ENCODE assay signal across 14 cellular contexts in the genomic region with DNA sequence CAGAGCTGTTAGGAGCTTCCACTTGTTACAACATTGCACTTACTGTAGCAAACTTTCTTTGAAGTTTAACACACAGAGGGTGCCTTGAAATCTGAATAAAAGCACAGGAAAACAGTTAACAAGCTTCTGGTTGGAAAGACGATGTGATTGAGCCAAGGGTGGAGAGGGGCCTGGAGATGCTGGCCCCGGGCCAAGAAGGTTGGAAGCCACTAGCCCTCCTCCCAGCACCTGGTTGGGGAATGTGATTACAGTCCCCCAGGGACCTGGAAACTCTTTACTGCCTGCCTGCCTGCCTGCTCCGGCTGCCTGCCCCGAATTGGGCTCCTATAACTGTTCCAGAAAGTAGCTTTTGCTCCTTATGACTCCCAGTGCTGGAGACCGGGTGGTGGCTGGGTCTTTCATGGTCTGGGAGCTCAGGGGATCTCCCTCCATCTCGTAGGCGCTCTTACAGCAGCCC. TPM values are rescaled to one million over a fixed set of nuclear protein-coding genes. Genes with fewer than 3 reads are reported as not detected.
DNase-seq lines count a peak whose midpoint lies in the region; ATAC-seq, FAIRE-seq and TF ChIP-seq lines count a peak whose summit lies in the region.
"Had no signal": no experiment of that assay in that cellular context is flagged by ENCODE, and none has a peak within 500 bp of the region (broad histone marks: within the 10 kb centered on the region; RNA-seq: fewer than 3 reads in every experiment).

No MANE protein-coding gene starts in this region.

- TF ChIP-seq POLR2A in A549 (IDR thresholded peaks at IDR 0.05; ENCODE audit: low read length) (no peak), sigmoid colon (IDR thresholded peaks at IDR 0.05) (no peak)

- CTCF ChIA-PET in A549 (lab: Yijun Ruan, JAX): interaction anchor here (0.6 to 1.8 kb wide), 3 partner anchors 81 to 529 kb away, joined by 3 to 5 read pairs (median 4); no protein-coding TSS in a partner anchor

- peak in 1 of 2 experiments; percentile 82 for DNase-seq in A549 (ENCODE audit: low read depth in 1 of 2, low spot score in 1 of 2)
- peak; percentile 6 for DNase-seq in Jurkat, Clone E6-1 (ENCODE audit: low read depth, low spot score)
- peak; percentile 95 for DNase-seq in NCI-H82 (lab: John Stamatoyannopoulos, UW)
- DNase-seq in hepatocyte (ENCODE audit: low spot score): peak; percentile 38
- DNase-seq in sigmoid colon: no peak
- no peak for DNase-seq in activated CD4-positive, alpha-beta T cell treated with anti-CD3 and anti-CD28 coated beads for 1 hour
- DNase-seq: activated effector memory CD4-positive, alpha-beta T cell treated with anti-CD3 and anti-CD28 coated beads, Interleukin-2, amount 50 U/mL, for 16 hours; cortex of kidney; stimulated activated CD4-positive, alpha-beta T cell treated with anti-CD3 and anti-CD28 coated beads, Interleukin-12 subunit alpha, Interleukin-12 subunit beta, amount 100 ng/mL, for 4 hours had no signal

- no peak for TF ChIP-seq EP300 in A549 (IDR thresholded peaks at IDR 0.05)
- no peak for TF ChIP-seq EP300 in sigmoid colon (IDR thresholded peaks at IDR 0.05)

- no peak for FAIRE-seq in A549 (lab: Jason Lieb, UNC)
- FAIRE-seq: GM19239, HTR-8/SVneo had no signal

- H3K9me3 ChIP-seq in A549 (no peaks in the 10 kb centered on the region), hepatocyte (ENCODE audit: low read depth) (no peaks in the 10 kb centered on the region), sigmoid colon (no peaks in the 10 kb centered on the region)

- peak overlapping the region; percentile 76 for H3K4me2 ChIP-seq in A549
- H3K4me2 ChIP-seq in hepatocyte: peak overlapping the region; percentile 21

- POLR2A ChIA-PET in A549 (lab: Yijun Ruan, JAX): interaction anchor here (0.8 to 2.3 kb wide), 5 partner anchors 13 to 136 kb away, joined by 3 to 13 read pairs (median 6); no protein-coding TSS in a partner anchor

- no peaks in the 10 kb centered on the region for H3K79me2 ChIP-seq in hepatocyte

- H2AFZ ChIP-seq in hepatocyte: no peak overlapping the region

- H3K27me3 ChIP-seq in hepatocyte (no peaks in the 10 kb centered on the region), sigmoid colon (no peaks in the 10 kb centered on the region)

- H3K4me3 ChIP-seq in A549 (0 out of 3 replicates have a peak overlapping the region, but pooled peaks have one; percentile 12), hepatocyte (no peak overlapping the region), sigmoid colon (no peak overlapping the region)
- H3K4me3 ChIP-seq in Jurkat, Clone E6-1 (ENCODE audit: low read length): no peak overlapping the region

- no peaks in the 10 kb centered on the region for H4K20me1 ChIP-seq in hepatocyte (ENCODE audit: insufficient read depth, poor library complexity, severe bottlenecking)

- no peak; a peak in 1 of 5 replicates for TF ChIP-seq RAD21 in A549 (conservative IDR thresholded peaks at IDR 0.05 in 1 of 2, IDR thresholded peaks at IDR 0.05 in 1 of 2)

- ATAC-seq in A549: peak; percentile 77 to 78
- ATAC-seq in GM18861 (IDR thresholded peaks at IDR 0.05; ENCODE audit: unreplicated experiment): no peak
- ATAC-seq in HG03196 (IDR thresholded peaks at IDR 0.05; ENCODE audit: unreplicated experiment): no peak
- ATAC-seq: stimulated activated effector memory CD8-positive, alpha-beta T cell treated with anti-CD3 and anti-CD28 coated beads, Interleukin-12 subunit alpha, Interleukin-12 subunit beta, amount 100 ng/mL, for 72 hours had no signal

- H3K27ac ChIP-seq in A549: peak overlapping the region; percentile 82 to 85
- H3K27ac ChIP-seq in hepatocyte: no peak overlapping the region
- H3K27ac ChIP-seq in sigmoid colon: peak overlapping the region in 1 of 4 donors; percentile 11

- WGBS in A549 (ENCODE audit: missing lambda C conversion rate): 18% methylated on average over 7 of the region's 7 CpGs
- WGBS in hepatocyte (ENCODE audit: low lambda C conversion rate, missing lambda C conversion rate): 41% methylated on average over 7 of the region's 7 CpGs
- WGBS in sigmoid colon, 2 donors: 7 to 45% methylated on average over 7 of the region's 7 CpGs

- no peak for TF ChIP-seq CTCF in A549 (IDR thresholded peaks at IDR 0.05)
- TF ChIP-seq CTCF in hepatocyte (IDR thresholded peaks at IDR 0.05; ENCODE audit: poor library complexity): no peak
- no peak for TF ChIP-seq CTCF in sigmoid colon (IDR thresholded peaks at IDR 0.05)

- intact Hi-C loops in sigmoid colon (cut with DNase I): no loop called here

- peaks cover 36% of the 10 kb centered on the region for H3K4me1 ChIP-seq in A549
- H3K4me1 ChIP-seq in hepatocyte (ENCODE audit: insufficient read depth): no peaks in the 10 kb centered on the region
- peaks cover 0 to 6% (median 0%) of the 10 kb centered on the region in 4 donors for H3K4me1 ChIP-seq in sigmoid colon

- H3K9me2 ChIP-seq in hepatocyte (replicated peaks; ENCODE audit: insufficient read depth): no peaks in the 10 kb centered on the region

- H3K36me3 ChIP-seq in hepatocyte (replicated peaks; ENCODE audit: insufficient read depth, low read depth) (no peaks in the 10 kb centered on the region), sigmoid colon (no peaks in the 10 kb centered on the region)

TF ChIP-seq in A549, 52 proteins besides CTCF, POLR2A, EP300 and RAD21:
- TF ChIP-seq, protein P1, sequence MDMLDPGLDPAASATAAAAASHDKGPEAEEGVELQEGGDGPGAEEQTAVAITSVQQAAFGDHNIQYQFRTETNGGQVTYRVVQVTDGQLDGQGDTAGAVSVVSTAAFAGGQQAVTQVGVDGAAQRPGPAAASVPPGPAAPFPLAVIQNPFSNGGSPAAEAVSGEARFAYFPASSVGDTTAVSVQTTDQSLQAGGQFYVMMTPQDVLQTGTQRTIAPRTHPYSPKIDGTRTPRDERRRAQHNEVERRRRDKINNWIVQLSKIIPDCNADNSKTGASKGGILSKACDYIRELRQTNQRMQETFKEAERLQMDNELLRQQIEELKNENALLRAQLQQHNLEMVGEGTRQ (IDR thresholded peaks at IDR 0.05): no peak
- no peak for TF ChIP-seq CEBPB (IDR thresholded peaks at IDR 0.05)
- TF ChIP-seq, protein P2, sequence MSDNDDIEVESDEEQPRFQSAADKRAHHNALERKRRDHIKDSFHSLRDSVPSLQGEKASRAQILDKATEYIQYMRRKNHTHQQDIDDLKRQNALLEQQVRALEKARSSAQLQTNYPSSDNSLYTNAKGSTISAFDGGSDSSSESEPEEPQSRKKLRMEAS (IDR thresholded peaks at IDR 0.05): no peak
- TF ChIP-seq EHMT2 (IDR thresholded peaks at IDR 0.05; ENCODE audit: low read depth): no peak
- TF ChIP-seq, protein P3, sequence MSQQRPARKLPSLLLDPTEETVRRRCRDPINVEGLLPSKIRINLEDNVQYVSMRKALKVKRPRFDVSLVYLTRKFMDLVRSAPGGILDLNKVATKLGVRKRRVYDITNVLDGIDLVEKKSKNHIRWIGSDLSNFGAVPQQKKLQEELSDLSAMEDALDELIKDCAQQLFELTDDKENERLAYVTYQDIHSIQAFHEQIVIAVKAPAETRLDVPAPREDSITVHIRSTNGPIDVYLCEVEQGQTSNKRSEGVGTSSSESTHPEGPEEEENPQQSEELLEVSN (IDR thresholded peaks at IDR 0.05; ENCODE audit: borderline replicate concordance, low read depth): no peak
- TF ChIP-seq ZFP36 (IDR thresholded peaks at IDR 0.05; ENCODE audit: borderline replicate concordance, partially characterized antibody): peak; percentile 84
TF ChIP-seq in A549: peak in this region for 1.

RNA-seq across cellular contexts. Expression of a gene that starts 48.0 kb away (rescaled TPM):
- 6.5 and 11.0 TPM in 2 replicates for polyA plus RNA-seq in A549 (2011; rRNA removed)
- polyA plus RNA-seq in A549 (2012; cell fraction: cytosol; rRNA removed): 2.9 and 4.0 TPM in 2 replicates
- polyA plus RNA-seq in A549 (2012; cell fraction: nucleus; rRNA removed): 4.6 and 5.1 TPM in 2 replicates
- polyA plus RNA-seq in A549 (2017; fragmentation: RNase III; extraction: RNeasy Plus Mini Kit Qiagen cat#74134 plus additional on column Dnase treatment): 3.9 to 4.0 TPM (median 3.9 TPM) in 3 replicates
- polyA minus RNA-seq in A549 (2011; rRNA and poly(A)+ RNA removed): 25.9 and 28.7 TPM in 2 replicates
- 0.82 TPM for polyA plus RNA-seq in Jurkat, Clone E6-1 (2012; ENCODE audit: insufficient read depth, insufficient read length)
- 11.5 and 11.6 TPM in 2 replicates for total RNA-seq in hepatocyte
- 6.4 and 10.9 TPM in 2 replicates for polyA plus RNA-seq in hepatocyte
- total RNA-seq in sigmoid colon: 10 to 100 TPM; 17.8 to 38.8 (median 19.1) TPM
- 1 to 10 TPM in 2 of 3 donors, under 1 TPM in 1; 0.69 to 4.3 (median 1.2) TPM for polyA plus RNA-seq in sigmoid colon

Comparison
In these comparisons a context has a peak if more than half of its experiments do, and no peak if none do; other contexts are left out.
1. ATAC-seq: peak in A549 (2 of 2); none in GM18861 (single experiment) and HG03196 (single experiment).
2. DNase-seq: peak in Jurkat, Clone E6-1 (single experiment), NCI-H82 (single experiment) and hepatocyte (single experiment); none in sigmoid colon (single experiment) and activated CD4-positive, alpha-beta T cell treated with anti-CD3 and anti-CD28 coated beads for 1 hour (single experiment).